In the genomic region with DNA sequence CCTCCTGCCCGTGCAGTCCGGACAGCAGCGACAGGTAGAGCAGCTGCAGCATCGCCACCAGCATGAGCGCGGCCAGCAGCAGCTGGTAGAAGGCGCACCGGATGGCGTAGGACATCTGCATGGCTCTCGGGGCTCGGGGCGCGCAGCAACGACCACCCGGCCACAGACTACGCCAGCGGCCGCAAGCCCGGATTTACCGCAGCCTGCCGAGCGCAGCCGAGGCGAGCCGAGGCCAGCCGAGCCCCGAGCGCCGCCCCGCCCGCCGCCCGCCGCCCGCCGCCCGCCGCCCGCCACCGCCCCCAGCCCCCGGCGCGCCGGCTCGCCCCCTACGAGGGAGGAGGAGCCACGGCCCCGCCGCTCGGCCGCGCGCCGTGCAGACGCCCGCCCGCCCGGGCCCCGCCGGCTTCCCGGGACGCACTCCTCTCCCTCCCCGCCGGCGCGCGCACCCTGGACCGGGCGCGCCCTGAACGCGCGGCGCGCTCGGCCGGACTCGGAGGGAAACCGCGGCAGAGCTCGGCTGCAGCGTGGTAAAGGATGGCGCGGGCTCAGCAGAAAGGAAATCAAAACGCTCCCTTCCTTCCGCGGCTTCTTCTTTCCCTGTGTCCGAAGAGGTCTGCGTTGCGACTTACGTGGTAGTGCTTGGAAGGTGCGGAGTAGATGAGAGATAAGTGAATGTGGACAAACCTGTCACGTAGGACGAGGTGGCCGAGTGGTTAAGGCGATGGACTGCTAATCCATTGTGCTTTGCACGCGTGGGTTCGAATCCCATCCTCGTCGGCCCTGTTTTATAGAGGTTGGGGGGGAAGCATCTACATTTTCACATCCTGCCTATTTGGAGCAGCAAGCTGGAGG, we compare ENCODE assay signal across 8 cellular contexts. TPM values are rescaled to one million over a fixed set of nuclear protein-coding genes. Genes with fewer than 3 reads are reported as not detected.
DNase-seq lines count a peak whose midpoint lies in the region; ATAC-seq and TF ChIP-seq lines count a peak whose summit lies in the region.

Gene B4GAT1 (minus strand): TSS at position 205 of the 852 bp plus-strand sequence. CDS start 84 bp downstream, at position 121.

- H2AFZ ChIP-seq in ACC112 (ENCODE audit: low read length, unreplicated experiment): peak within 1 kb of the TSS; percentile 97
- peak within 1 kb of the TSS; percentile 92 for H2AFZ ChIP-seq in KMS-11 (ENCODE audit: low read depth)

- peak within 1 kb of the TSS; percentile 55 for H3K27ac ChIP-seq in ACC112 (ENCODE audit: low read depth, low read length)
- H3K27ac ChIP-seq in KMS-11: peak within 1 kb of the TSS; percentile 43; the same call in 1 of the 2 replicates

- peaks cover 0 to 4% (median 0%) of the 10 kb centered on the region in 7 donors for H3K9me3 Mint-ChIP-seq in naive B cell

- H3K27me3 Mint-ChIP-seq in naive B cell: peaks cover 0 to 4% (median 0%) of the 10 kb centered on the region in 3 donors

- no peak for TF ChIP-seq CTCF in KMS-11 (conservative IDR thresholded peaks at IDR 0.05; ENCODE audit: low read depth, low read length)

- H3K36me3 Mint-ChIP-seq in naive B cell: peaks cover 5 to 12% of the 10 kb centered on the region in 2 donors

- ATAC-seq in GM19035 (IDR thresholded peaks at IDR 0.05; ENCODE audit: unreplicated experiment) (peak; percentile 45), naive B cell (ENCODE audit: low read depth in 2 of 2) (peak; percentile 35 to 49)

- H3K4me3 Mint-ChIP-seq in naive B cell: peak within 1 kb of the TSS; percentile 84 to 99 (median 96)

- H3K4me1 Mint-ChIP-seq in naive B cell: peaks cover 34 to 53% (median 34%) of the 10 kb centered on the region in 3 donors

- H3K9ac ChIP-seq in KMS-11: peak within 1 kb of the TSS; percentile 46; the same call in 1 of the 2 replicates

- H3K36me3 ChIP-seq in ACC112 (ENCODE audit: insufficient read depth, low read length) (no peaks in the 10 kb centered on the region), KMS-11 (ENCODE audit: insufficient read depth) (no peaks in the 10 kb centered on the region; the same call in 1 of the 2 replicates)

- H3K4me1 ChIP-seq in ACC112 (ENCODE audit: control insufficient read depth, insufficient read depth, low read length, unreplicated experiment): peaks cover 26% of the 10 kb centered on the region
- peaks cover 20% of the 10 kb centered on the region for H3K4me1 ChIP-seq in KMS-11 (ENCODE audit: low read depth, poor library complexity, severe bottlenecking)

- H3K4me3 ChIP-seq in ACC112 (ENCODE audit: low read depth, low read length): peak within 1 kb of the TSS; percentile 93
- H3K4me3 ChIP-seq in KMS-11 (IDR thresholded peaks at IDR 0.05; ENCODE audit: insufficient read depth, low read depth, low read length): no peak within 1 kb of the TSS

- no peaks in the 10 kb centered on the region for H4K20me1 ChIP-seq in KMS-11 (ENCODE audit: insufficient read depth)

- H3K27ac Mint-ChIP-seq in naive B cell: peak within 1 kb of the TSS; percentile 87 to 100 (median 100)

- peaks cover 20% of the 10 kb centered on the region for H3K79me2 ChIP-seq in ACC112 (ENCODE audit: control insufficient read depth, insufficient read depth, low read length, unreplicated experiment)
- peaks cover 18% of the 10 kb centered on the region; the same call in 1 of the 2 replicates for H3K79me2 ChIP-seq in KMS-11 (ENCODE audit: insufficient read depth, low read depth)

- H3K4me2 ChIP-seq in KMS-11: peak within 1 kb of the TSS; percentile 78

- DNase-seq in RKO (ENCODE audit: low spot score) (peak; percentile 84), fibroblast of gingiva (ENCODE audit: low read depth) (peak; percentile 87), naive B cell (peak; percentile 79)
- peak; percentile 59 to 69 for DNase-seq in activated T-helper 1 cell treated with anti-CD3 and anti-CD28 coated beads, Interleukin-2, amount 50 U/mL, for 16 hours (ENCODE audit: low read depth in 1 of 2, low spot score in 1 of 2)
- peak; percentile 64 to 75 for DNase-seq in stimulated activated CD8-positive, alpha-beta memory T cell treated with anti-CD3 and anti-CD28 coated beads, Interleukin-7, amount 100 ng/mL, for 4 hours (ENCODE audit: low read depth in 2 of 2)

- H3K27me3 ChIP-seq in ACC112 (ENCODE audit: insufficient read depth, low read length): no peaks in the 10 kb centered on the region
- no peaks in the 10 kb centered on the region for H3K27me3 ChIP-seq in KMS-11 (ENCODE audit: insufficient read depth, low read depth)

RNA-seq across cellular contexts. Expression of gene B4GAT1, which starts in this region (rescaled TPM):
- polyA plus RNA-seq in naive B cell (ENCODE audit: low read depth in 6 of 6): 1 to 10 TPM; 2.9 to 7.7 (median 5.2) TPM
